ENCODE assay signal across 27 cellular contexts in genomic region chr2:173841110-173841509, GRCh38.
"Had no signal": no experiment of that assay in that cellular context is flagged by ENCODE, and none has a peak within 500 bp of the region (broad histone marks: within the 10 kb centered on the region; RNA-seq: fewer than 3 reads in every experiment).

No MANE protein-coding gene starts in this region.

- H3K9me3 Mint-ChIP-seq: dendritic cell treated with granulocyte-macrophage colony-stimulating factor and Interleukin-4, amounts not matched to agents 40 ng/mL and 50 ng/mL, for 4 days; effector memory CD8-positive, alpha-beta T cell; endodermal cell had no signal

- H3K27me3 ChIP-seq: colonic mucosa, esophagus muscularis mucosa, esophagus squamous epithelium, gastrocnemius medialis, gastroesophageal sphincter, heart right ventricle, hepatocyte had no signal

- FAIRE-seq: endometrium, endothelial cell of umbilical vein, frontal cortex had no signal

- H3K79me2 ChIP-seq: hepatocyte had no signal

- ATAC-seq: effector memory CD8-positive, alpha-beta T cell; foreskin keratinocyte; gastrocnemius medialis; gastroesophageal sphincter; heart left ventricle; heart right ventricle had no signal

- H2AFZ ChIP-seq: hepatocyte had no signal

- DNase-seq: colonic mucosa; cortex of kidney; dermis blood vessel endothelial cell; dorsolateral prefrontal cortex; effector CD4-positive, alpha-beta T cell; effector CD8-positive, alpha-beta T cell; effector memory CD4-positive, alpha-beta T cell; effector memory CD8-positive, alpha-beta T cell; endodermal cell; erythroblast; esophagus squamous epithelium; foreskin melanocyte; gastrocnemius medialis; glutamatergic neuron; head of caudate nucleus; heart left ventricle; heart right ventricle had no signal

- H3K9me3 ChIP-seq: colonic mucosa, esophagus muscularis mucosa, esophagus squamous epithelium, gastrocnemius medialis, gastroesophageal sphincter, heart left ventricle, heart right ventricle had no signal

- H3K4me3 ChIP-seq: colonic mucosa, coronary artery, dorsolateral prefrontal cortex, esophagus muscularis mucosa, esophagus squamous epithelium, gastrocnemius medialis, gastroesophageal sphincter, heart left ventricle, heart right ventricle, hepatocyte had no signal

- H3K27ac ChIP-seq: colonic mucosa, coronary artery, dorsolateral prefrontal cortex, epithelial cell of prostate, esophagus muscularis mucosa, esophagus squamous epithelium, foreskin keratinocyte, gastrocnemius medialis, gastroesophageal sphincter, heart left ventricle, heart right ventricle, hepatocyte had no signal

- H3K36me3 ChIP-seq: colonic mucosa, esophagus muscularis mucosa, esophagus squamous epithelium, gastrocnemius medialis, gastroesophageal sphincter, heart left ventricle, heart right ventricle had no signal

- H3K27ac Mint-ChIP-seq: dendritic cell treated with granulocyte-macrophage colony-stimulating factor and Interleukin-4, amounts not matched to agents 40 ng/mL and 50 ng/mL, for 4 days; effector memory CD8-positive, alpha-beta T cell; endodermal cell had no signal

- H3K4me1 ChIP-seq: colonic mucosa, esophagus muscularis mucosa, foreskin keratinocyte, gastrocnemius medialis, gastroesophageal sphincter, heart left ventricle, heart right ventricle had no signal

- H3K4me2 ChIP-seq: hepatocyte had no signal

- H3K4me3 Mint-ChIP-seq: dendritic cell treated with granulocyte-macrophage colony-stimulating factor and Interleukin-4, amounts not matched to agents 40 ng/mL and 50 ng/mL, for 4 days; effector memory CD8-positive, alpha-beta T cell; endodermal cell had no signal
